Comparison of ENCODE assay signal across 21 cellular contexts in the genomic region with DNA sequence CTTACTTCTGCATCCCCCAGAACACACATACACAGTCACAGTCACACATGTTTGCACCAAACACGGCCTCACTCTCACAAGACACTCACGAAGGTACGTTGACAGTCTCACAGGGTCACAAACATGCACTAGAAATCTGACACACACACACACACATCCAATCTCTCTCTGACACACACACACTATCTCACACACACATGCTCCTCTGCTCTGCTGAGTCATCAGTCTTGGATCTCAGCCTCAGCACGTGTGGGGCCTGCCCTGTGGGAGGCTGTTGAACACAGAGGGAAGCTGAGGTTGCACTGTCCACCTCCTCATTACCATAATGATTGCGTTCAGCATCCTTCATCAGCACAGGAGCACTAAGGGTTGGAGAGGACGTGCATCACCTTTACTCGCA.
DNase-seq lines count a peak whose midpoint lies in the region; ATAC-seq, FAIRE-seq and TF ChIP-seq lines count a peak whose summit lies in the region.
"Had no signal": no experiment of that assay in that cellular context is flagged by ENCODE, and none has a peak within 500 bp of the region (broad histone marks: within the 10 kb centered on the region; RNA-seq: fewer than 3 reads in every experiment).

No MANE protein-coding gene starts in this region.

- in situ Hi-C loops in transverse colon (cut with MboI; ENCODE audit: low pct_ligation_motif_present in 1 of 4, low pct_unique_long_range_greater_than_20kb in 1 of 4, low sequenced_read_pairs in 3 of 4): no loop called here

- CTCF ChIA-PET in SK-N-SH (lab: Yijun Ruan, JAX): interaction anchor here (0.7 kb wide), 1 partner anchor 489 kb away, joined by 3 read pairs; no protein-coding TSS in a partner anchor

- no peaks in the 10 kb centered on the region for H4K20me1 ChIP-seq in SK-N-SH (ENCODE audit: insufficient read depth)

- no peak overlapping the region for H2AFZ ChIP-seq in SK-N-SH (ENCODE audit: low read depth)

- peak; percentile 64 for ATAC-seq in SK-N-SH treated with all-trans-retinoic acid at 6 μM for 48 hours
- ATAC-seq: effector memory CD8-positive, alpha-beta T cell had no signal

- POLR2A ChIA-PET in SK-N-SH (lab: Yijun Ruan, JAX): no interaction called here

- H3K4me1 ChIP-seq in SK-N-SH (ENCODE audit: control insufficient read depth in 1 of 2, insufficient read depth in 2 of 2, low read depth in 1 of 2, low read length in 1 of 2) (no peaks in the 10 kb centered on the region), transverse colon (no peaks in the 10 kb centered on the region)

- H3K9me3 ChIP-seq in SK-N-SH (no peaks in the 10 kb centered on the region), transverse colon (no peaks in the 10 kb centered on the region)

- DNase-seq in SK-N-SH: no peak
- DNase-seq in RKO (ENCODE audit: low spot score): peak; percentile 18
- DNase-seq in globus pallidus (ENCODE audit: low spot score): peak; percentile 8
- no peak for DNase-seq in urothelium cell line (ENCODE audit: low spot score)
- no peak for DNase-seq in stimulated activated CD4-positive, alpha-beta T cell treated with anti-CD3 and anti-CD28 coated beads, Interleukin-2, amount 100 ng/mL, for 24 hours
- no peak for DNase-seq in stimulated activated CD4-positive, alpha-beta T cell treated with anti-CD3 and anti-CD28 coated beads, Interleukin-1b, Interleukin-23, amount 100 ng/mL, for 48 hours
- no peak for DNase-seq in transverse colon
- DNase-seq: activated CD4-positive, alpha-beta T cell treated with anti-CD3 and anti-CD28 coated beads for 4 hours; CD8-positive, alpha-beta memory T cell; central memory CD4-positive, alpha-beta T cell; effector memory CD8-positive, alpha-beta T cell; immature natural killer cell; Karpas-422; mesenchymal stem cell; NCI-H1694 treated with DMSO at 0.1 percent for 48 hours; NCI-H69; T1000 had no signal

- no peaks in the 10 kb centered on the region for H3K36me3 ChIP-seq in SK-N-SH (replicated peaks in 1 of 2; ENCODE audit: control insufficient read depth in 1 of 2, insufficient read depth in 2 of 2, low read length in 1 of 2)
- H3K36me3 ChIP-seq in transverse colon: no peaks in the 10 kb centered on the region

- no peaks in the 10 kb centered on the region for H3F3A ChIP-seq in SK-N-SH (replicated peaks; ENCODE audit: insufficient read depth)

- H3K9me2 ChIP-seq in SK-N-SH: no peaks in the 10 kb centered on the region

- H3K79me2 ChIP-seq in SK-N-SH (ENCODE audit: insufficient read depth): no peaks in the 10 kb centered on the region

- intact Hi-C loops in transverse colon (cut with DNase I; ENCODE audit: low total_unique reads): no loop called here

- peak; percentile 77 for FAIRE-seq in urothelium cell line (lab: Jason Lieb, UNC)
- FAIRE-seq: A204.1, G401.6 had no signal

- 16% methylated on average over 7 of the region's 7 CpGs for WGBS in SK-N-SH (ENCODE audit: low lambda C conversion rate)
- 52 to 65% methylated on average over 4 to 7 of the region's 7 CpGs for WGBS in transverse colon (ENCODE audit: low coverage in 1 of 2), 2 donors

- H3K4me2 ChIP-seq in SK-N-SH: no peak overlapping the region
- H3K4me2 ChIP-seq: smooth muscle cell had no signal

- TF ChIP-seq POLR2A in transverse colon (IDR thresholded peaks at IDR 0.05): no peak

- no peak overlapping the region for H3K4me3 ChIP-seq in SK-N-SH (ENCODE audit: low read depth in 2 of 2, low read length in 1 of 2)
- H3K4me3 ChIP-seq in transverse colon: no peak overlapping the region
- H3K4me3 ChIP-seq: smooth muscle cell had no signal

- no peak for TF ChIP-seq CTCF in SK-N-SH (IDR thresholded peaks at IDR 0.05)
- TF ChIP-seq CTCF in transverse colon (IDR thresholded peaks at IDR 0.05): no peak

- H3K27ac ChIP-seq in SK-N-SH (ENCODE audit: low read depth in 2 of 2, low read length in 1 of 2): no peak overlapping the region
- H3K27ac ChIP-seq in transverse colon: no peak overlapping the region

- H3K27me3 ChIP-seq in SK-N-SH (ENCODE audit: insufficient read depth): no peaks in the 10 kb centered on the region; the same call in 1 of the 2 replicates
- no peaks in the 10 kb centered on the region for H3K27me3 ChIP-seq in transverse colon

- no peak overlapping the region for H3K9ac ChIP-seq in SK-N-SH

- TF ChIP-seq EP300 in SK-N-SH (IDR thresholded peaks at IDR 0.05; ENCODE audit: borderline replicate concordance in 1 of 2, low read depth in 1 of 2, low read length in 1 of 2) (no peak), transverse colon (IDR thresholded peaks at IDR 0.05; ENCODE audit: low read depth) (no peak)

- TF ChIP-seq RAD21 in SK-N-SH (IDR thresholded peaks at IDR 0.05; ENCODE audit: low read length): no peak

TF ChIP-seq in SK-N-SH treated with all-trans-retinoic acid at 6 μM for 48 hours, 23 proteins besides CTCF, POLR2A, EP300 and RAD21:
- TF ChIP-seq OSR1 (CRISPR knock-in tag; IDR thresholded peaks at IDR 0.05): no peak
TF ChIP-seq in SK-N-SH treated with all-trans-retinoic acid at 6 μM for 48 hours: peak in this region for 0.

TF ChIP-seq in SK-N-SH, 30 proteins besides CTCF, POLR2A, EP300 and RAD21:
- no peak for TF ChIP-seq TEAD4 (IDR thresholded peaks at IDR 0.05; ENCODE audit: borderline replicate concordance, insufficient read depth)
- no peak for TF ChIP-seq YY1 (IDR thresholded peaks at IDR 0.05; ENCODE audit: low read depth)
- TF ChIP-seq GABPA (IDR thresholded peaks at IDR 0.05; ENCODE audit: low read depth): no peak
- TF ChIP-seq MEF2A (IDR thresholded peaks at IDR 0.05; ENCODE audit: borderline replicate concordance, low read depth): no peak
- TF ChIP-seq, protein P1, sequence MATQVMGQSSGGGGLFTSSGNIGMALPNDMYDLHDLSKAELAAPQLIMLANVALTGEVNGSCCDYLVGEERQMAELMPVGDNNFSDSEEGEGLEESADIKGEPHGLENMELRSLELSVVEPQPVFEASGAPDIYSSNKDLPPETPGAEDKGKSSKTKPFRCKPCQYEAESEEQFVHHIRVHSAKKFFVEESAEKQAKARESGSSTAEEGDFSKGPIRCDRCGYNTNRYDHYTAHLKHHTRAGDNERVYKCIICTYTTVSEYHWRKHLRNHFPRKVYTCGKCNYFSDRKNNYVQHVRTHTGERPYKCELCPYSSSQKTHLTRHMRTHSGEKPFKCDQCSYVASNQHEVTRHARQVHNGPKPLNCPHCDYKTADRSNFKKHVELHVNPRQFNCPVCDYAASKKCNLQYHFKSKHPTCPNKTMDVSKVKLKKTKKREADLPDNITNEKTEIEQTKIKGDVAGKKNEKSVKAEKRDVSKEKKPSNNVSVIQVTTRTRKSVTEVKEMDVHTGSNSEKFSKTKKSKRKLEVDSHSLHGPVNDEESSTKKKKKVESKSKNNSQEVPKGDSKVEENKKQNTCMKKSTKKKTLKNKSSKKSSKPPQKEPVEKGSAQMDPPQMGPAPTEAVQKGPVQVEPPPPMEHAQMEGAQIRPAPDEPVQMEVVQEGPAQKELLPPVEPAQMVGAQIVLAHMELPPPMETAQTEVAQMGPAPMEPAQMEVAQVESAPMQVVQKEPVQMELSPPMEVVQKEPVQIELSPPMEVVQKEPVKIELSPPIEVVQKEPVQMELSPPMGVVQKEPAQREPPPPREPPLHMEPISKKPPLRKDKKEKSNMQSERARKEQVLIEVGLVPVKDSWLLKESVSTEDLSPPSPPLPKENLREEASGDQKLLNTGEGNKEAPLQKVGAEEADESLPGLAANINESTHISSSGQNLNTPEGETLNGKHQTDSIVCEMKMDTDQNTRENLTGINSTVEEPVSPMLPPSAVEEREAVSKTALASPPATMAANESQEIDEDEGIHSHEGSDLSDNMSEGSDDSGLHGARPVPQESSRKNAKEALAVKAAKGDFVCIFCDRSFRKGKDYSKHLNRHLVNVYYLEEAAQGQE (IDR thresholded peaks at IDR 0.05; ENCODE audit: low read depth, low read length): no peak
- TF ChIP-seq GATA2 (CRISPR knock-in tag; IDR thresholded peaks at IDR 0.05): no peak
- no peak for TF ChIP-seq CHD2 (IDR thresholded peaks at IDR 0.05; ENCODE audit: low read length, partially characterized antibody)
- no peak for TF ChIP-seq ELF1 (IDR thresholded peaks at IDR 0.05)
- TF ChIP-seq SIN3A (IDR thresholded peaks at IDR 0.05; ENCODE audit: borderline replicate concordance, low read depth, low read length): no peak
TF ChIP-seq in SK-N-SH: peak in this region for 0.

Comparison
In these comparisons a context has a peak if more than half of its experiments do, and no peak if none do; other contexts are left out.
1. DNase-seq: peak in RKO (single experiment) and globus pallidus (single experiment); none in SK-N-SH (single experiment), urothelium cell line (single experiment), stimulated activated CD4-positive, alpha-beta T cell treated with anti-CD3 and anti-CD28 coated beads, Interleukin-2, amount 100 ng/mL, for 24 hours (0 of 2), stimulated activated CD4-positive, alpha-beta T cell treated with anti-CD3 and anti-CD28 coated beads, Interleukin-1b, Interleukin-23, amount 100 ng/mL, for 48 hours (single experiment) and transverse colon (single experiment).